In genomic region chr15:38059665-38060064, GRCh38 we compare ENCODE assay signal across 28 cellular contexts.
DNase-seq lines count a peak whose midpoint lies in the region; FAIRE-seq and TF ChIP-seq lines count a peak whose summit lies in the region.
"Had no signal": no experiment of that assay in that cellular context is flagged by ENCODE, and none has a peak within 500 bp of the region (broad histone marks: within the 10 kb centered on the region; RNA-seq: fewer than 3 reads in every experiment).

No MANE protein-coding gene starts in this region.

- no peaks in the 10 kb centered on the region for H3K9me3 Mint-ChIP-seq in activated T-helper 2 cell treated with anti-CD3 and anti-CD28 coated beads, Interferon-gamma antibody, Interleukin-2, Interleukin-4, amounts not matched to agents 10 μg/mL and 5 μg/mL and 100 μg/mL, durations not matched to agents 14 hours and 24 hours and 36 hours
- H3K9me3 Mint-ChIP-seq: activated CD8-positive, alpha-beta T cell treated with anti-CD3 and anti-CD28 coated beads for 36 hours; activated T-cell treated with anti-CD3 and anti-CD28 coated beads, Interleukin-2, amount 50 U/mL, for 4 hours; natural killer cell treated with Interleukin-12 subunit alpha and Interleukin-12 subunit beta and Interleukin-15 and Interleukin-18, amount 100 ng/mL, for 72 hours had no signal

- H3K4me1 ChIP-seq in MM.1S (ENCODE audit: low read length), result peaks cover 26% of the 10 kb centered on the region
- H3K4me1 ChIP-seq: Caco-2, vagina had no signal

- H2AFZ ChIP-seq in MM.1S (ENCODE audit: low read length), result no peak overlapping the region

- no peak for DNase-seq in GM18507 (ENCODE audit: extremely low spot score, insufficient read length, low read depth)
- DNase-seq in MM.1S, result peak; percentile 39
- peak; percentile 81 for DNase-seq in choroid plexus epithelial cell (ENCODE audit: low read depth)
- DNase-seq in skeletal muscle cell (ENCODE audit: low read depth), result peak; percentile 39
- DNase-seq in activated T-helper 2 cell treated with anti-CD3 and anti-CD28 coated beads, Interferon-gamma antibody, Interleukin-2, Interleukin-4, amounts not matched to agents 10 μg/mL and 5 μg/mL and 100 μg/mL, durations not matched to agents 14 hours and 24 hours and 36 hours (ENCODE audit: low spot score), result no peak
- DNase-seq in SIG-M5 treated with dmso at 0.1 percent for 504 hours (lab: John Stamatoyannopoulos, UW; ENCODE audit: unreplicated experiment), result no peak
- DNase-seq in DMS79 treated with DMSO at 0.1 percent for 48 hours (lab: John Stamatoyannopoulos, UW), result no peak
- DNase-seq: activated CD4-positive, CD25-positive, alpha-beta regulatory T cell; activated CD8-positive, alpha-beta T cell treated with anti-CD3 and anti-CD28 coated beads for 36 hours; activated T-cell treated with anti-CD3 and anti-CD28 coated beads, Interleukin-2, amount 50 U/mL, for 4 hours; AML-193; Caco-2; esophagus squamous epithelium; GOT3; islet precursor cell; KG1; NCI-H1092; NCI-H2081; NCI-H526 treated with DMSO at 0.1 percent for 48 hours; OCI-M1; SJCRH30; stimulated activated CD4-positive, alpha-beta T cell treated with anti-CD3 and anti-CD28 coated beads, Interleukin-4, amount 100 ng/mL, for 1 hour; T-helper 2 cell had no signal

- no peaks in the 10 kb centered on the region for H3K36me3 Mint-ChIP-seq in activated T-helper 2 cell treated with anti-CD3 and anti-CD28 coated beads, Interferon-gamma antibody, Interleukin-2, Interleukin-4, amounts not matched to agents 10 μg/mL and 5 μg/mL and 100 μg/mL, durations not matched to agents 14 hours and 24 hours and 36 hours (ENCODE audit: low read depth)
- H3K36me3 Mint-ChIP-seq: activated naive CD8-positive, alpha-beta T cell; natural killer cell treated with Interleukin-12 subunit alpha and Interleukin-12 subunit beta and Interleukin-15 and Interleukin-18, amount 100 ng/mL, for 72 hours had no signal

- no peak overlapping the region for H3K9ac ChIP-seq in MM.1S (ENCODE audit: low read length)

- H3K27ac ChIP-seq in MM.1S (ENCODE audit: low read length), result peak overlapping the region; percentile 12; the same call in 1 of the 2 replicates
- H3K27ac ChIP-seq: esophagus squamous epithelium, SJCRH30, skin epidermis, suprapubic skin, vagina had no signal

- H3K27ac Mint-ChIP-seq in activated T-helper 2 cell treated with anti-CD3 and anti-CD28 coated beads, Interferon-gamma antibody, Interleukin-2, Interleukin-4, amounts not matched to agents 10 μg/mL and 5 μg/mL and 100 μg/mL, durations not matched to agents 14 hours and 24 hours and 36 hours, result no peak overlapping the region
- H3K27ac Mint-ChIP-seq: activated CD8-positive, alpha-beta T cell treated with anti-CD3 and anti-CD28 coated beads for 36 hours; activated naive CD8-positive, alpha-beta T cell; natural killer cell treated with Interleukin-12 subunit alpha and Interleukin-12 subunit beta and Interleukin-15 and Interleukin-18, amount 100 ng/mL, for 72 hours had no signal

- H3K4me3 ChIP-seq in MM.1S (ENCODE audit: low read length) (0 out of 2 replicates have a peak overlapping the region, but pooled peaks have one; percentile 18), choroid plexus epithelial cell (ENCODE audit: low read depth, low read length) (no peak overlapping the region), skeletal muscle cell (ENCODE audit: low read depth, low read length) (no peak overlapping the region)
- H3K4me3 ChIP-seq: esophagus squamous epithelium, SJCRH30, skin epidermis, suprapubic skin, vagina had no signal

- H3K9me3 ChIP-seq in MM.1S (replicated peaks; ENCODE audit: insufficient read depth, low read length), result no peaks in the 10 kb centered on the region
- H3K9me3 ChIP-seq: Caco-2, esophagus squamous epithelium, SJCRH30, suprapubic skin, vagina had no signal

- peaks cover 7% of the 10 kb centered on the region; the same call in 1 of the 2 replicates for H3F3A ChIP-seq in MM.1S (ENCODE audit: insufficient read depth, low read length)

- no peaks in the 10 kb centered on the region for H4K20me1 ChIP-seq in MM.1S (ENCODE audit: insufficient read depth, low read length)

- H3K36me3 ChIP-seq in MM.1S (replicated peaks; ENCODE audit: insufficient read depth, low read length), result no peaks in the 10 kb centered on the region
- H3K36me3 ChIP-seq: esophagus squamous epithelium, SJCRH30, suprapubic skin, vagina had no signal

- no peaks in the 10 kb centered on the region for H3K9me2 ChIP-seq in MM.1S (replicated peaks; ENCODE audit: insufficient read depth, low read length)

- H3K79me2 ChIP-seq in MM.1S (ENCODE audit: low read length), result no peaks in the 10 kb centered on the region

- peak overlapping the region; percentile 71 for H3K4me2 ChIP-seq in MM.1S (ENCODE audit: low read depth, low read length)

- TF ChIP-seq CTCF in MM.1S (IDR thresholded peaks at IDR 0.05; ENCODE audit: low read length) (no peak), choroid plexus epithelial cell (conservative IDR thresholded peaks at IDR 0.05; ENCODE audit: low read depth, low read length) (no peak)

- H3K27me3 ChIP-seq in MM.1S (replicated peaks; ENCODE audit: insufficient read depth, low read length), result no peaks in the 10 kb centered on the region
- H3K27me3 ChIP-seq: esophagus squamous epithelium, SJCRH30, suprapubic skin, vagina had no signal

- peaks cover 29% of the 10 kb centered on the region for H3K27me3 Mint-ChIP-seq in activated T-helper 2 cell treated with anti-CD3 and anti-CD28 coated beads, Interferon-gamma antibody, Interleukin-2, Interleukin-4, amounts not matched to agents 10 μg/mL and 5 μg/mL and 100 μg/mL, durations not matched to agents 14 hours and 24 hours and 36 hours (ENCODE audit: low read depth)

- intact Hi-C loops in activated T-helper 2 cell treated with anti-CD3 and anti-CD28 coated beads, Interferon-gamma antibody, Interleukin-2, Interleukin-4, amounts not matched to agents 10 μg/mL and 5 μg/mL and 100 μg/mL, durations not matched to agents 14 hours and 24 hours and 36 hours (cut with micrococcal nuclease), result no loop called here

- H3K4me1 Mint-ChIP-seq in activated T-helper 2 cell treated with anti-CD3 and anti-CD28 coated beads, Interferon-gamma antibody, Interleukin-2, Interleukin-4, amounts not matched to agents 10 μg/mL and 5 μg/mL and 100 μg/mL, durations not matched to agents 14 hours and 24 hours and 36 hours (ENCODE audit: low read depth), result peaks cover 14% of the 10 kb centered on the region

- no peak overlapping the region for H3K4me3 Mint-ChIP-seq in activated T-helper 2 cell treated with anti-CD3 and anti-CD28 coated beads, Interferon-gamma antibody, Interleukin-2, Interleukin-4, amounts not matched to agents 10 μg/mL and 5 μg/mL and 100 μg/mL, durations not matched to agents 14 hours and 24 hours and 36 hours (ENCODE audit: low read depth)
- H3K4me3 Mint-ChIP-seq: activated CD8-positive, alpha-beta T cell treated with anti-CD3 and anti-CD28 coated beads for 36 hours; activated naive CD8-positive, alpha-beta T cell; activated T-cell treated with anti-CD3 and anti-CD28 coated beads, Interleukin-2, amount 50 U/mL, for 4 hours; natural killer cell treated with Interleukin-12 subunit alpha and Interleukin-12 subunit beta and Interleukin-15 and Interleukin-18, amount 100 ng/mL, for 72 hours had no signal

- FAIRE-seq in GM18507 (lab: Jason Lieb, UNC), result peak; percentile 73

Comparison
In these comparisons a context has a peak if more than half of its experiments do, and no peak if none do; other contexts are left out.
1. DNase-seq: peak in MM.1S (single experiment), choroid plexus epithelial cell (single experiment) and skeletal muscle cell (single experiment); none in GM18507 (single experiment), activated T-helper 2 cell treated with anti-CD3 and anti-CD28 coated beads, Interferon-gamma antibody, Interleukin-2, Interleukin-4, amounts not matched to agents 10 μg/mL and 5 μg/mL and 100 μg/mL, durations not matched to agents 14 hours and 24 hours and 36 hours (single experiment), SIG-M5 treated with dmso at 0.1 percent for 504 hours (single experiment) and DMS79 treated with DMSO at 0.1 percent for 48 hours (single experiment).